18 cellular contexts compared by ENCODE assay signal in genomic region chr6:140225587-140226438, GRCh38.
DNase-seq lines count a peak whose midpoint lies in the region; ATAC-seq and TF ChIP-seq lines count a peak whose summit lies in the region.
"Had no signal": no experiment of that assay in that cellular context is flagged by ENCODE, and none has a peak within 500 bp of the region (broad histone marks: within the 10 kb centered on the region; RNA-seq: fewer than 3 reads in every experiment).

No MANE protein-coding gene starts in this region.

- H3K27me3 Mint-ChIP-seq in GM23338 (ENCODE audit: insufficient read depth, low read depth, poor library complexity): no peaks in the 10 kb centered on the region

- H3K27ac ChIP-seq in A673 (ENCODE audit: low read depth, low read length, poor library complexity, severe bottlenecking): no peak overlapping the region
- no peak overlapping the region for H3K27ac ChIP-seq in GM23338 (ENCODE audit: low read depth)
- H3K27ac ChIP-seq in left ventricle myocardium inferior (replicated peaks): no peak overlapping the region

- no TSS peak for BruUV-seq in A673 (replicated peaks; lab: Mats Ljungman, UMichigan)

- H3K4me3 Mint-ChIP-seq in GM23338: no peak overlapping the region
- H3K4me3 Mint-ChIP-seq: immature natural killer cell, memory B cell had no signal

- no peaks in the 10 kb centered on the region for H3F3A ChIP-seq in GM23338 (replicated peaks; ENCODE audit: low read depth)

- no peaks in the 10 kb centered on the region for H3K79me2 ChIP-seq in GM23338 (replicated peaks; ENCODE audit: insufficient read depth)

- no peak overlapping the region for H3K27ac Mint-ChIP-seq in GM23338
- H3K27ac Mint-ChIP-seq: immature natural killer cell, memory B cell had no signal

- TF ChIP-seq CTCF in A673 (conservative IDR thresholded peaks at IDR 0.05; ENCODE audit: low read depth, low read length) (no peak), GM23338 (conservative IDR thresholded peaks at IDR 0.05; ENCODE audit: low read depth in 2 of 2) (no peak), astrocyte of the cerebellum (IDR thresholded peaks at IDR 0.05; ENCODE audit: low read depth, low read length, missing control alignments) (no peak), left ventricle myocardium inferior (IDR thresholded peaks at IDR 0.05; ENCODE audit: borderline replicate concordance) (no peak)

- peaks cover 5% of the 10 kb centered on the region for H3K4me1 ChIP-seq in A673 (ENCODE audit: insufficient read depth, low read length, poor library complexity, severe bottlenecking)
- H3K4me1 ChIP-seq in GM23338 (ENCODE audit: insufficient read depth): no peaks in the 10 kb centered on the region
- no peaks in the 10 kb centered on the region for H3K4me1 ChIP-seq in left ventricle myocardium inferior

- CTCF ChIA-PET in A673 (lab: Charles Lee): no interaction called here

- H3K4me3 ChIP-seq in A673 (ENCODE audit: low read depth, low read length, poor library complexity, severe bottlenecking) (no peak overlapping the region), GM23338 (no peak overlapping the region), astrocyte of the cerebellum (ENCODE audit: low read depth, low read length) (no peak overlapping the region), left ventricle myocardium inferior (no peak overlapping the region)

- no peak for ATAC-seq in GM23338
- ATAC-seq: right cardiac atrium had no signal

- peaks cover 5% of the 10 kb centered on the region; the same call in 2 of the 3 replicates for H3K36me3 Mint-ChIP-seq in GM23338 (ENCODE audit: low read depth)
- H3K36me3 Mint-ChIP-seq: memory B cell had no signal

- H4K20me1 ChIP-seq in GM23338 (replicated peaks; ENCODE audit: insufficient read depth): no peaks in the 10 kb centered on the region

- no peaks in the 10 kb centered on the region for H3K9me3 ChIP-seq in A673 (ENCODE audit: low read depth, low read length, poor library complexity, severe bottlenecking)
- peaks cover 1% of the 10 kb centered on the region for H3K9me3 ChIP-seq in left ventricle myocardium inferior (replicated peaks)

- H3K9me2 ChIP-seq in GM23338 (ENCODE audit: insufficient read depth): peaks cover 3% of the 10 kb centered on the region; the same call in 1 of the 2 replicates

- 0 out of 2 replicates have a peak overlapping the region, but pooled peaks have one; percentile 25 for H2AFZ ChIP-seq in GM23338

- H3K4me1 Mint-ChIP-seq in GM23338: no peaks in the 10 kb centered on the region
- H3K4me1 Mint-ChIP-seq: immature natural killer cell, memory B cell had no signal

- H3K36me3 ChIP-seq in A673 (ENCODE audit: insufficient read depth, low read length, poor library complexity, severe bottlenecking) (no peaks in the 10 kb centered on the region), GM23338 (ENCODE audit: insufficient read depth) (no peaks in the 10 kb centered on the region), left ventricle myocardium inferior (no peaks in the 10 kb centered on the region)

- in situ Hi-C loops in astrocyte of the cerebellum (cut with HindIII; ENCODE audit: low sequenced_read_pairs): no loop called here

- H3K27me3 ChIP-seq in A673 (replicated peaks; ENCODE audit: insufficient read depth, low read depth, low read length, poor library complexity) (no peaks in the 10 kb centered on the region), GM23338 (ENCODE audit: insufficient read depth) (no peaks in the 10 kb centered on the region), left ventricle myocardium inferior (ENCODE audit: low read depth) (no peaks in the 10 kb centered on the region)

- DNase-seq in A673 (ENCODE audit: low spot score): peak; percentile 13
- DNase-seq in GM23338 (ENCODE audit: low spot score): no peak
- DNase-seq in astrocyte of the cerebellum (ENCODE audit: low read depth): peak; percentile 47
- DNase-seq in foreskin melanocyte: peak; percentile 55
- DNase-seq in activated T-cell treated with anti-CD3 and anti-CD28 coated beads for 4 hours: no peak
- no peak for DNase-seq in activated CD4-positive, alpha-beta T cell treated with anti-CD3 and anti-CD28 coated beads for 48 hours
- DNase-seq in left ventricle myocardium inferior: no peak
- no peak for DNase-seq in islet precursor cell
- DNase-seq: activated effector memory CD4-positive, alpha-beta T cell treated with Interleukin-2 at 50 U/mL for 16 hours; amniotic stem cell; DND-41; immature natural killer cell; NCI-H2029; NCI-H526; OCI-M1; right cardiac atrium; stimulated activated CD4-positive, alpha-beta T cell treated with anti-CD3 and anti-CD28 coated beads, Interleukin-4, amount 100 ng/mL, for 1 hour had no signal

- H3K9me3 Mint-ChIP-seq in GM23338: peaks cover 5% of the 10 kb centered on the region
- H3K9me3 Mint-ChIP-seq: memory B cell had no signal

- POLR2A ChIA-PET in A673 (lab: Charles Lee; ENCODE audit: low non-redundant PET): no interaction called here

- intact Hi-C loops in A673 (cut with micrococcal nuclease; ENCODE audit: unreplicated experiment) (no loop called here), left ventricle myocardium inferior (cut with micrococcal nuclease) (no loop called here)

- H3K4me2 ChIP-seq in GM23338: no peak overlapping the region

TF ChIP-seq in GM23338, 12 proteins besides CTCF, POLR2A, EP300 and RAD21 (continues in another document):
- no peak for TF ChIP-seq ZNF462 (CRISPR knock-in tag; IDR thresholded peaks at IDR 0.05)
- no peak for TF ChIP-seq EZH2 (IDR thresholded peaks at IDR 0.05; ENCODE audit: low read depth, unreplicated experiment)
- TF ChIP-seq ZNF331 (CRISPR knock-in tag; IDR thresholded peaks at IDR 0.05; ENCODE audit: low read depth): no peak
- no peak for TF ChIP-seq ZNF114 (CRISPR knock-in tag; IDR thresholded peaks at IDR 0.05)
- TF ChIP-seq EZH2phosphoT487 (IDR thresholded peaks at IDR 0.05; ENCODE audit: unreplicated experiment): no peak

Comparison
In these comparisons a context has a peak if more than half of its experiments do, and no peak if none do; other contexts are left out.
1. DNase-seq: peak in A673 (single experiment), astrocyte of the cerebellum (single experiment) and foreskin melanocyte (single experiment); none in GM23338 (single experiment), activated T-cell treated with anti-CD3 and anti-CD28 coated beads for 4 hours (single experiment), activated CD4-positive, alpha-beta T cell treated with anti-CD3 and anti-CD28 coated beads for 48 hours (single experiment), left ventricle myocardium inferior (single experiment) and islet precursor cell (single experiment).